In genomic region chr17:40356906-40357861, GRCh38 we compare ENCODE assay signal across 18 cellular contexts. TPM values are rescaled to one million over a fixed set of nuclear protein-coding genes. Genes with fewer than 3 reads are reported as not detected.
DNase-seq lines count a peak whose midpoint lies in the region; ATAC-seq and TF ChIP-seq lines count a peak whose summit lies in the region.
"Had no signal": no experiment of that assay in that cellular context is flagged by ENCODE, and none has a peak within 500 bp of the region (broad histone marks: within the 10 kb centered on the region; RNA-seq: fewer than 3 reads in every experiment).

No MANE protein-coding gene starts in this region.

- H3K27ac ChIP-seq in right cardiac atrium (ENCODE audit: low read length) = no peak overlapping the region
- H3K27ac ChIP-seq in ovary = peak overlapping the region in 1 of 2 donors; percentile 42
- H3K27ac ChIP-seq in trophoblast cell (ENCODE audit: low read depth, low read length) = no peak overlapping the region

- H3K27ac Mint-ChIP-seq in Calu3 (ENCODE audit: unreplicated experiment) = no peak overlapping the region
- peak overlapping the region; percentile 36 for H3K27ac Mint-ChIP-seq in activated T-helper 17 cell treated with anti-CD3 and anti-CD28 coated beads, Interleukin-2, amount 50 U/mL, for 72 hours

- H3K4me1 Mint-ChIP-seq in Calu3 (ENCODE audit: low read depth, unreplicated experiment) = peaks cover 32% of the 10 kb centered on the region
- H3K4me1 Mint-ChIP-seq in activated T-helper 17 cell treated with anti-CD3 and anti-CD28 coated beads, Interleukin-2, amount 50 U/mL, for 72 hours = peaks cover 6% of the 10 kb centered on the region

- TF ChIP-seq CTCF in Calu3 (IDR thresholded peaks at IDR 0.05; ENCODE audit: unreplicated experiment) = no peak
- TF ChIP-seq CTCF in ovary (IDR thresholded peaks at IDR 0.05) = no peak

- H3K9me3 ChIP-seq in right cardiac atrium (ENCODE audit: control insufficient read depth, low read length) (no peaks in the 10 kb centered on the region), ovary (no peaks in the 10 kb centered on the region), trophoblast cell (ENCODE audit: insufficient read depth, low read depth, low read length) (peaks cover 2% of the 10 kb centered on the region)

- H3K79me2 ChIP-seq in trophoblast cell (ENCODE audit: control insufficient read depth, insufficient read depth, low read length, poor library complexity) = no peaks in the 10 kb centered on the region

- no peak overlapping the region for H3K4ac ChIP-seq in trophoblast cell (ENCODE audit: low read depth, low read length)

- no peak overlapping the region for H3K18ac ChIP-seq in trophoblast cell (ENCODE audit: low read length)

- H4K12ac ChIP-seq in trophoblast cell (ENCODE audit: low read depth, low read length) = no peak overlapping the region

- H3K9me3 Mint-ChIP-seq in Calu3 (ENCODE audit: low read depth, unreplicated experiment) = no peaks in the 10 kb centered on the region
- no peaks in the 10 kb centered on the region for H3K9me3 Mint-ChIP-seq in activated T-helper 17 cell treated with anti-CD3 and anti-CD28 coated beads, Interleukin-2, amount 50 U/mL, for 72 hours
- H3K9me3 Mint-ChIP-seq: naive thymus-derived CD8-positive, alpha-beta T cell had no signal

- H3K23ac ChIP-seq in trophoblast cell (ENCODE audit: low read length) = no peak overlapping the region

- no peak overlapping the region for H3K9ac ChIP-seq in trophoblast cell (ENCODE audit: low read length)

- DNase-seq in Calu3 = no peak
- peak in 2 of 3 donors; percentile 68 to 73 for DNase-seq in right cardiac atrium
- DNase-seq in ovary = peak in 3 of 5 donors; percentile 46 to 56 (median 54)
- no peak for DNase-seq in trophoblast cell
- DNase-seq in dermis blood vessel endothelial cell = no peak
- DNase-seq: activated CD8-positive, alpha-beta T cell treated with anti-CD3 and anti-CD28 coated beads, Interleukin-2, amount 10 ng/mL, durations not matched to agents 7 days and 5 days; central memory CD4-positive, alpha-beta T cell; effector memory CD4-positive, alpha-beta T cell; naive thymus-derived CD8-positive, alpha-beta T cell; NCI-H146; NCI-H446; NK-92 treated with Interleukin-12 subunit alpha and Interleukin-12 subunit beta, amount 100 ng/mL, for 24 hours; stimulated activated CD4-positive, alpha-beta T cell treated with anti-CD3 and anti-CD28 coated beads, Interleukin-15, amount 100 ng/mL, for 24 hours had no signal

- H3K36me3 ChIP-seq in ovary = no peaks in the 10 kb centered on the region
- H3K36me3 ChIP-seq in trophoblast cell (ENCODE audit: control insufficient read depth in 1 of 2, insufficient read depth in 2 of 2, low read length in 2 of 2) = peaks cover 26 to 28% of the 10 kb centered on the region in 2 experiments

- no peak overlapping the region for H3K14ac ChIP-seq in trophoblast cell (ENCODE audit: low read length)

- no peak for TF ChIP-seq EP300 in ovary (IDR thresholded peaks at IDR 0.05)

- H2BK120ac ChIP-seq in trophoblast cell (ENCODE audit: insufficient read depth, low read length, poor library complexity) = no peak overlapping the region

- CTCF ChIA-PET in Calu3 (lab: Charles Lee) = interaction anchor here (0.6 to 37.0 kb wide), 19 partner anchors 12 to 462 kb away, joined by 3 to 1520 read pairs (median 9); partner anchors contain the start of genes IGFBP4, RARA, TOP2A and WIPF2

- H4K91ac ChIP-seq in trophoblast cell (ENCODE audit: low read depth, low read length) = no peak overlapping the region

- no peak overlapping the region for H3K4me2 ChIP-seq in trophoblast cell (ENCODE audit: low read length)

- H2BK5ac ChIP-seq in trophoblast cell (ENCODE audit: low read depth, low read length, poor library complexity) = no peak overlapping the region

- H3K79me1 ChIP-seq in trophoblast cell (ENCODE audit: low read length) = no peaks in the 10 kb centered on the region

- intact Hi-C loops in Calu3 (cut with micrococcal nuclease; ENCODE audit: unreplicated experiment) (loop anchor here (5.0 kb wide), 2 partner anchors 120 to 725 kb away; no protein-coding TSS in a partner anchor), right cardiac atrium (cut with DNase I) (loop anchor here in 3 of 4 donors (2.0 to 10.0 kb wide), 5 partner anchors 54 to 178 kb away; partner anchors contain the start of gene TOP2A (in 1 of the 3)), ovary (cut with DNase I) (loop anchor here in 3 of 4 donors (5.0 to 10.0 kb wide), 5 partner anchors 152 to 198 kb away; no protein-coding TSS in a partner anchor)

- peaks cover 63% of the 10 kb centered on the region for H3K36me3 Mint-ChIP-seq in Calu3 (ENCODE audit: insufficient read depth, unreplicated experiment)
- peaks cover 32% of the 10 kb centered on the region for H3K36me3 Mint-ChIP-seq in activated T-helper 17 cell treated with anti-CD3 and anti-CD28 coated beads, Interleukin-2, amount 50 U/mL, for 72 hours (ENCODE audit: low read depth)

- no peak overlapping the region for H3K4me3 ChIP-seq in right cardiac atrium (ENCODE audit: low read length)
- H3K4me3 ChIP-seq in ovary = no peak overlapping the region
- H3K4me3 ChIP-seq in trophoblast cell (ENCODE audit: low read depth, low read length) = no peak overlapping the region

- no peaks in the 10 kb centered on the region for H3K27me3 Mint-ChIP-seq in Calu3 (ENCODE audit: unreplicated experiment)
- H3K27me3 Mint-ChIP-seq in activated T-helper 17 cell treated with anti-CD3 and anti-CD28 coated beads, Interleukin-2, amount 50 U/mL, for 72 hours = peaks cover 11% of the 10 kb centered on the region

- H2AK5ac ChIP-seq in trophoblast cell (ENCODE audit: low read length) = no peak overlapping the region

- no peak for ATAC-seq in activated T-helper 17 cell treated with anti-CD3 and anti-CD28 coated beads, Interleukin-2, amount 50 U/mL, for 72 hours (replicated peaks)
- ATAC-seq in right cardiac atrium (peak; percentile 6 to 17), HG03439 (IDR thresholded peaks at IDR 0.05; ENCODE audit: unreplicated experiment) (no peak), HG03520 (IDR thresholded peaks at IDR 0.05; ENCODE audit: unreplicated experiment) (no peak)
- ATAC-seq: activated CD8-positive, alpha-beta T cell treated with anti-CD3 and anti-CD28 coated beads, Interleukin-2, amount 10 ng/mL, durations not matched to agents 7 days and 5 days; naive thymus-derived CD8-positive, alpha-beta T cell had no signal

- no peak for TF ChIP-seq POLR2A in ovary (IDR thresholded peaks at IDR 0.05)

- H3K4me3 Mint-ChIP-seq in Calu3 (ENCODE audit: low read depth, unreplicated experiment) = no peak overlapping the region
- no peak overlapping the region for H3K4me3 Mint-ChIP-seq in activated T-helper 17 cell treated with anti-CD3 and anti-CD28 coated beads, Interleukin-2, amount 50 U/mL, for 72 hours
- H3K4me3 Mint-ChIP-seq: activated CD8-positive, alpha-beta T cell treated with anti-CD3 and anti-CD28 coated beads, Interleukin-2, amount 10 ng/mL, durations not matched to agents 7 days and 5 days; naive thymus-derived CD8-positive, alpha-beta T cell had no signal

- H4K8ac ChIP-seq in trophoblast cell (ENCODE audit: low read depth, low read length) = no peak overlapping the region

- H3K4me1 ChIP-seq in right cardiac atrium (ENCODE audit: control insufficient read depth, insufficient read depth, low read length) = no peaks in the 10 kb centered on the region
- H3K4me1 ChIP-seq in ovary (ENCODE audit: insufficient read depth) = peaks cover 3% of the 10 kb centered on the region
- no peaks in the 10 kb centered on the region for H3K4me1 ChIP-seq in trophoblast cell (ENCODE audit: control insufficient read depth in 1 of 2, insufficient read depth in 2 of 2, low read length in 2 of 2)

- no peak overlapping the region for H2BK12ac ChIP-seq in trophoblast cell (ENCODE audit: low read length)

- 56% methylated on average over 19 of the region's 19 CpGs for WGBS in right cardiac atrium
- 48 to 58% (median 50%) methylated on average over 18 to 19 of the region's 19 CpGs for WGBS in ovary, 3 donors
- no CpG with 5 or more reads among the region's 19 CpGs for WGBS in trophoblast cell (ENCODE audit: extremely low coverage, insufficient coverage, insufficient read length)

- H3K27me3 ChIP-seq in right cardiac atrium (ENCODE audit: control insufficient read depth, insufficient read depth) = no peaks in the 10 kb centered on the region
- H3K27me3 ChIP-seq in ovary = no peaks in the 10 kb centered on the region
- no peaks in the 10 kb centered on the region for H3K27me3 ChIP-seq in trophoblast cell (ENCODE audit: insufficient read depth, low read length)

- no peak overlapping the region for H2AFZ ChIP-seq in trophoblast cell (ENCODE audit: insufficient read depth, low read length, poor library complexity)

- BruUV-seq in Calu3 (replicated peaks; lab: Mats Ljungman, UMichigan) = TSS peak; percentile 35

RNA-seq across cellular contexts. Expression of gene GJD3, which starts 7.4 kb away (rescaled TPM):
- total RNA-seq in Calu3 (2022) = 0.44 and 0.71 TPM in 2 replicates
- not detected for total RNA-seq in activated T-helper 17 cell treated with anti-CD3 and anti-CD28 coated beads, Interleukin-2, amount 50 U/mL, for 72 hours
- total RNA-seq in right cardiac atrium = 1 to 10 TPM in 1 of 4 donors, under 1 TPM in 3; 0.74 to 1.4 (median 0.86) TPM
- 0.27 TPM for polyA plus RNA-seq in right cardiac atrium
- total RNA-seq in ovary = 1 to 10 TPM in 2 of 7 donors, under 1 TPM in 3, not detected in 2; 0.66 to 1.8 (median 0.92) TPM
- polyA plus RNA-seq in ovary = under 1 TPM in 1 of 2 donors, not detected in 1; 0.24 TPM
- polyA plus RNA-seq in trophoblast cell (2013) = 1.4 and 2.0 TPM in 2 replicates
- total RNA-seq in dermis blood vessel endothelial cell = 3.7 and 4.3 TPM in 2 replicates
- total RNA-seq: M059J; naive thymus-derived CD8-positive, alpha-beta T cell; T-helper 1 cell treated with Interleukin-12 subunit alpha and Interleukin-12 subunit beta and Interleukin-4 antibody, amounts not matched to agents 30 ng/mL and 1 ng/mL, for 36 hours had no signal
- polyA plus RNA-seq: naive thymus-derived CD8-positive, alpha-beta T cell had no signal

RNA-seq across cellular contexts. Expression of gene RARA, which starts 48.2 kb away (rescaled TPM):
- total RNA-seq in Calu3 (2022) (150 and 170 TPM in 2 replicates), right cardiac atrium (10 to 100 TPM; 26.2 to 39.0 (median 29.1) TPM), ovary (100 to 1,000 TPM in 1 of 7 donors, 10 to 100 TPM in 6; 19.8 to 100 (median 62.2) TPM), dermis blood vessel endothelial cell (9.7 and 13.6 TPM in 2 replicates)
- 10 to 100 TPM; 43.7 to 61.9 TPM for total RNA-seq in activated T-helper 17 cell treated with anti-CD3 and anti-CD28 coated beads, Interleukin-2, amount 50 U/mL, for 72 hours
- polyA plus RNA-seq in right cardiac atrium (28.3 TPM), ovary (10 to 100 TPM; 21.8 to 39.9 TPM)
- 15.0 and 15.5 TPM in 2 replicates for polyA plus RNA-seq in trophoblast cell (2013)

Comparison
In these comparisons a context has a peak if more than half of its experiments do, and no peak if none do; other contexts are left out.
1. DNase-seq: peak in right cardiac atrium (2 of 3) and ovary (3 of 5); none in Calu3 (single experiment), trophoblast cell (0 of 2) and dermis blood vessel endothelial cell (single experiment).
2. ATAC-seq: peak in right cardiac atrium (2 of 2); none in activated T-helper 17 cell treated with anti-CD3 and anti-CD28 coated beads, Interleukin-2, amount 50 U/mL, for 72 hours (single experiment), HG03439 (single experiment) and HG03520 (single experiment).